12 cellular contexts compared by ENCODE assay signal in the genomic region with DNA sequence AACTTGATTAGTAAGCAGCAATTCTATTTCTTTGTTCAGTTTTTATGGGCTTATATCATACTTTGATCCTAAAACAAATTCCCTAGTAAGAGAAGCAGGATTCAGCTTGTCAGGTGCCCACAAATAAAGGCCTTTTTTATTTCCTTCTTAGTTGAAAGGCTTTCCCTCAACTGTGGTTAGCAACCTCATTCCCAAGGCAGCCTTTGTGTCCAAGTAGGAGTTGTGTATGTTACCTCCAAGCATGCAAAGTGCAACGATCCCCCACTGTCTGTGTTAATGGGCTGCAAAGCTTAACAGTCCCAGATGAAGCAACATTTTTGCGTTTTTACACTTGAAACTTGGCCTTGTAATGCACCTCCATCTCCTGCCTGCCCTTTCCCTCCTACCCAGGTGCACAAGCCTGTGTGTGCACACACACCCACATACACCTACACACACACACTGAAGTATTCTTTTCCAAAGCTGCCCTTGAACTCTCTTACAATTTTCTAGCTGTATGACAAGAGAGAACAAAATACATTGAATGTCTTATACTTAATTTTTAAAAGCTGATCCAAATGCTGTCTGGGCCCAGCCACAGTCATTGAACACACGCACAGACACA.
DNase-seq lines count a peak whose midpoint lies in the region; ATAC-seq, FAIRE-seq and TF ChIP-seq lines count a peak whose summit lies in the region.
"Had no signal": no experiment of that assay in that cellular context is flagged by ENCODE, and none has a peak within 500 bp of the region (broad histone marks: within the 10 kb centered on the region; RNA-seq: fewer than 3 reads in every experiment).

No MANE protein-coding gene starts in this region.

- H3K79me1 ChIP-seq in mesendoderm (ENCODE audit: low read length), result no peaks in the 10 kb centered on the region

- H3K56ac ChIP-seq in mesendoderm (ENCODE audit: low read length), result no peak overlapping the region

- H3K4me2 ChIP-seq in BLaER1 (peak overlapping the region; percentile 70), endothelial cell of umbilical vein (ENCODE audit: insufficient read depth, low read length) (no peak overlapping the region), mesendoderm (ENCODE audit: low read length) (no peak overlapping the region)

- H3K9me3 ChIP-seq in BLaER1, result peaks cover 9% of the 10 kb centered on the region; the same call in 1 of the 2 replicates
- no peaks in the 10 kb centered on the region for H3K9me3 ChIP-seq in SJSA1 (replicated peaks)
- no peaks in the 10 kb centered on the region for H3K9me3 ChIP-seq in endothelial cell of umbilical vein (replicated peaks; ENCODE audit: control insufficient read depth, insufficient read depth, low read length)
- peaks cover 6% of the 10 kb centered on the region for H3K9me3 ChIP-seq in left ventricle myocardium inferior (replicated peaks)

- H2BK120ac ChIP-seq in mesendoderm (ENCODE audit: low read depth, low read length), result no peak overlapping the region

- intact Hi-C loops in endothelial cell of umbilical vein (cut with micrococcal nuclease) (no loop called here), left ventricle myocardium inferior (cut with micrococcal nuclease) (no loop called here)

- no peak overlapping the region for H3K18ac ChIP-seq in mesendoderm (ENCODE audit: low read length)

- no peak for TF ChIP-seq POLR2A in endothelial cell of umbilical vein (IDR thresholded peaks at IDR 0.05; ENCODE audit: low read depth, low read length)

- no TSS peak for BruUV-seq in endothelial cell of umbilical vein (replicated peaks; lab: Mats Ljungman, UMichigan)

- no peak overlapping the region for H4K8ac ChIP-seq in mesendoderm (ENCODE audit: low read depth, low read length)

- no peaks in the 10 kb centered on the region for H3K9me1 ChIP-seq in endothelial cell of umbilical vein (replicated peaks; ENCODE audit: control insufficient read depth, extremely low read depth, insufficient read depth, low read length)

- H4K5ac ChIP-seq in mesendoderm (ENCODE audit: low read length), result no peak overlapping the region

- H3K27ac ChIP-seq in BLaER1 (no peak overlapping the region), SJSA1 (peak overlapping the region; percentile 95), endothelial cell of umbilical vein (ENCODE audit: insufficient read depth, low read depth, low read length) (no peak overlapping the region), mesendoderm (ENCODE audit: low read depth, low read length) (no peak overlapping the region), left ventricle myocardium inferior (replicated peaks) (no peak overlapping the region)
- H3K27ac ChIP-seq: WERI-Rb-1 had no signal

- H3K27me3 ChIP-seq in BLaER1 (no peaks in the 10 kb centered on the region), SJSA1 (replicated peaks) (no peaks in the 10 kb centered on the region), endothelial cell of umbilical vein (ENCODE audit: control insufficient read depth in 2 of 2, insufficient read depth in 2 of 2, low read length in 2 of 2) (no peaks in the 10 kb centered on the region), mesendoderm (ENCODE audit: insufficient read depth, low read length, poor library complexity) (no peaks in the 10 kb centered on the region), left ventricle myocardium inferior (ENCODE audit: low read depth) (no peaks in the 10 kb centered on the region)

- no peaks in the 10 kb centered on the region for H3K79me2 ChIP-seq in endothelial cell of umbilical vein (ENCODE audit: control insufficient read depth, insufficient read depth, low read length)
- no peaks in the 10 kb centered on the region for H3K79me2 ChIP-seq in mesendoderm (ENCODE audit: control insufficient read depth, insufficient read depth, low read length)

- no peak overlapping the region for H2AK5ac ChIP-seq in mesendoderm (ENCODE audit: low read length)

- FAIRE-seq in endothelial cell of umbilical vein (lab: Jason Lieb, UNC), result peak; percentile 8
- FAIRE-seq: D721Med had no signal

- H3K4me3 ChIP-seq in BLaER1 (no peak overlapping the region), SJSA1 (no peak overlapping the region), endothelial cell of umbilical vein (replicated peaks in 1 of 3; ENCODE audit: insufficient read depth in 1 of 3, low read depth in 1 of 3, low read length in 3 of 3) (no peak overlapping the region), mesendoderm (ENCODE audit: low read length) (no peak overlapping the region), left ventricle myocardium inferior (no peak overlapping the region)

- no peak overlapping the region for H2BK15ac ChIP-seq in mesendoderm (replicated peaks; ENCODE audit: low read depth)

- H3K9ac ChIP-seq in BLaER1 (no peak overlapping the region), endothelial cell of umbilical vein (replicated peaks; ENCODE audit: extremely low read depth, insufficient read depth, low read length) (no peak overlapping the region), mesendoderm (ENCODE audit: low read length) (no peak overlapping the region)

- H4K20me1 ChIP-seq in BLaER1 (no peaks in the 10 kb centered on the region), endothelial cell of umbilical vein (replicated peaks; ENCODE audit: control insufficient read depth, extremely low read depth, insufficient read depth, low read length) (no peaks in the 10 kb centered on the region)

- dilution Hi-C loops in endothelial cell of umbilical vein (cut with MboI; ENCODE audit: extremely low pct_ligation_motif_present, low sequenced_read_pairs), result no loop called here

- H2BK5ac ChIP-seq in mesendoderm (ENCODE audit: low read length), result no peak overlapping the region

- POLR2A ChIA-PET in endothelial cell of umbilical vein (lab: Charles Lee), result no interaction called here

- CTCF ChIA-PET in endothelial cell of umbilical vein (lab: Charles Lee), result interaction anchor here (1.0 to 2.3 kb wide), 6 partner anchors 10 to 361 kb away, joined by 3 to 11 read pairs (median 4); no protein-coding TSS in a partner anchor

- H3K4me1 ChIP-seq in BLaER1, result peaks cover 18% of the 10 kb centered on the region
- peaks cover 24% of the 10 kb centered on the region for H3K4me1 ChIP-seq in SJSA1 (replicated peaks)
- no peaks in the 10 kb centered on the region for H3K4me1 ChIP-seq in endothelial cell of umbilical vein (ENCODE audit: control insufficient read depth, extremely low read depth, insufficient read depth, low read length)
- H3K4me1 ChIP-seq in mesendoderm (ENCODE audit: control insufficient read depth, low read depth, low read length), result peaks cover 6% of the 10 kb centered on the region
- no peaks in the 10 kb centered on the region for H3K4me1 ChIP-seq in left ventricle myocardium inferior

- H3K36me3 ChIP-seq in BLaER1, result no peaks in the 10 kb centered on the region
- H3K36me3 ChIP-seq in SJSA1, result no peaks in the 10 kb centered on the region
- H3K36me3 ChIP-seq in endothelial cell of umbilical vein (ENCODE audit: control insufficient read depth in 2 of 2, extremely low read depth in 1 of 2, insufficient read depth in 2 of 2, low read length in 2 of 2), result no peaks in the 10 kb centered on the region
- H3K36me3 ChIP-seq in mesendoderm (ENCODE audit: control insufficient read depth, insufficient read depth, low read length), result no peaks in the 10 kb centered on the region
- no peaks in the 10 kb centered on the region for H3K36me3 ChIP-seq in left ventricle myocardium inferior
- H3K36me3 ChIP-seq: WERI-Rb-1 had no signal

- H3K23ac ChIP-seq in mesendoderm (ENCODE audit: low read length), result no peak overlapping the region

- peak in 1 of 2 experiments; percentile 37 for DNase-seq in SJSA1 (ENCODE audit: low read depth in 1 of 2, low spot score in 2 of 2)
- no peak for DNase-seq in endothelial cell of umbilical vein (ENCODE audit: low read depth, low spot score)
- DNase-seq in mesendoderm, result peak; percentile 90
- DNase-seq in left ventricle myocardium inferior, result no peak
- DNase-seq in stimulated activated CD4-positive, alpha-beta T cell treated with anti-CD3 and anti-CD28 coated beads, Interleukin-4, amount 100 ng/mL, for 1 hour, result no peak
- DNase-seq: activated gamma-delta T cell treated with Interleukin-2 at 50 U/mL for 16 hours, nucleus accumbens, WERI-Rb-1 had no signal

- no peak for TF ChIP-seq CTCF in endothelial cell of umbilical vein (IDR thresholded peaks at IDR 0.05; ENCODE audit: extremely low read depth in 1 of 2, insufficient read depth in 1 of 2, low read depth in 1 of 2, low read length in 2 of 2)
- no peak for TF ChIP-seq CTCF in left ventricle myocardium inferior (IDR thresholded peaks at IDR 0.05; ENCODE audit: borderline replicate concordance)

- ATAC-seq in GM21447 (IDR thresholded peaks at IDR 0.05; ENCODE audit: unreplicated experiment), result no peak
- no peak for ATAC-seq in HG02970 (IDR thresholded peaks at IDR 0.05; ENCODE audit: low FRiP score, unreplicated experiment)

- WGBS in mesendoderm (ENCODE audit: extremely low coverage, insufficient coverage, low lambda C conversion rate), result no CpG with 5 or more reads among the region's 3 CpGs

- no peak overlapping the region for H2AFZ ChIP-seq in endothelial cell of umbilical vein (ENCODE audit: low read depth, low read length)

- H3K4ac ChIP-seq in mesendoderm (ENCODE audit: low read depth, low read length), result no peak overlapping the region

TF ChIP-seq in endothelial cell of umbilical vein, 7 proteins besides CTCF, POLR2A, EP300 and RAD21:
- no peak for TF ChIP-seq JUN (IDR thresholded peaks at IDR 0.05; ENCODE audit: borderline replicate concordance, insufficient read depth, insufficient read length, low read depth)
- TF ChIP-seq GATA2 (IDR thresholded peaks at IDR 0.05; ENCODE audit: insufficient read depth, insufficient read length, low read depth, low read length), result no peak
- no peak for TF ChIP-seq EZH2 (IDR thresholded peaks at IDR 0.05; ENCODE audit: borderline replicate concordance, low read depth, low read length, severe bottlenecking)
- TF ChIP-seq MYC (IDR thresholded peaks at IDR 0.05; ENCODE audit: low read depth, low read length), result no peak
- no peak for TF ChIP-seq FOS (IDR thresholded peaks at IDR 0.05; ENCODE audit: borderline replicate concordance, insufficient read depth, low read length)
- TF ChIP-seq, protein P1, sequence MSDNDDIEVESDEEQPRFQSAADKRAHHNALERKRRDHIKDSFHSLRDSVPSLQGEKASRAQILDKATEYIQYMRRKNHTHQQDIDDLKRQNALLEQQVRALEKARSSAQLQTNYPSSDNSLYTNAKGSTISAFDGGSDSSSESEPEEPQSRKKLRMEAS (IDR thresholded peaks at IDR 0.05; ENCODE audit: insufficient read depth, insufficient read length), result no peak
- no peak for TF ChIP-seq POLR2AphosphoS5 (IDR thresholded peaks at IDR 0.05; ENCODE audit: insufficient read depth, low read depth, low read length)
